Comparison of ENCODE assay signal across 9 cellular contexts in the genomic region with DNA sequence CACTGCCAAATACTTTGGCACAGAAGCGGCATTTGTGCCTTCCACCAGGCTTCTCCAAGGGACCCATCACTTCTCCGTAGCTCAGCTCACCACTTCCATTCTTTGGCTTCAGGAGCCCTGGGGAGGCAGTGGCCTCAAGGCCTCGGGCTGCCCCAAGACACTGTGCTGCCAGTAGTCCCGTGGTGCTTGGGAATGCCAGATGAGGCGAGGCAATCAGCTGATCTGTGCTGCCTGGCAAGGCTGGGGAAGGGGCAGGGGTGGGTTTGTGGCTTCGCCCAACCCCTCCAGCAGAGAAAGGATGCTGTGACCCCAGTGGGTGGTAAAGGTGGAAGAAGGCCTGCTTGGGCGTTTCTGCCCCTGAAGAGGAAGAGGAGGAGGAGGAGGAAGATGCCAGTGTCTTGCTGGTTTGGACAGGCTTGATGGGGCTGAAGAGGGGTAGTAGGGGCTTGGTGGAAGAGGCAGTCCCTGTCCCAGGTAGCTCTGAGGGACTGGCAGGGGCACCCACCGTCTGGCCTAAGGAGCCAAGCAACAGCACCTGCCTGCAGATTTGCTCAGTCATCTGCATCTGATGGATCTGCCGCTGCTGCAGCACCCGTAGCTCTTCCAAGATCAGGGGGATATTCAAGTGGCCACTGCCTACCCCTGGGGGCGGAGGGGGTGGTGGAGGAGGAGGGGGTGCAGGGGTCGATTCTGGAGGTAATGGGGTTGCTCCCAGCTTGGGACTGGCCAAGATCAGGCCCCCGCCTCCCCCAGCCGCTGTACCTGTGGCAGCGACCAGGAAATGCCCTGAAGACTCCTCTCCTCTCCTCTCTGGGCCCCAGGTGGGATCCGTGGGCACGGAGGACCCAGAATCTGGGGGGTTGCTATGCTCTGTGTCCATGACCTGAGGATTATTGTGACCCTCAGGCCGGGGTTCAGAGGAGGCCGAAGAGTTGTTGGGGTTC. TPM values are rescaled to one million over a fixed set of nuclear protein-coding genes. Genes with fewer than 3 reads are reported as not detected.
DNase-seq lines count a peak whose midpoint lies in the region; ATAC-seq and TF ChIP-seq lines count a peak whose summit lies in the region.
"Had no signal": no experiment of that assay in that cellular context is flagged by ENCODE, and none has a peak within 500 bp of the region (broad histone marks: within the 10 kb centered on the region; RNA-seq: fewer than 3 reads in every experiment).

No MANE protein-coding gene starts in this region.

- H3K4me1 Mint-ChIP-seq in activated B cell treated with CpG ODN at 0.5 μM for 24 hours: peaks cover 10% of the 10 kb centered on the region

- H3K27ac Mint-ChIP-seq in activated B cell treated with CpG ODN at 0.5 μM for 24 hours: no peak overlapping the region

- peak overlapping the region; percentile 89 for H3K4me2 ChIP-seq in hepatocyte

- H4K20me1 ChIP-seq in hepatocyte (ENCODE audit: insufficient read depth, poor library complexity, severe bottlenecking): no peaks in the 10 kb centered on the region

- in situ Hi-C loops in HAP-1 (cut with MboI; ENCODE audit: low sequenced_read_pairs): no loop called here

- peaks cover 5% of the 10 kb centered on the region for H3K79me2 ChIP-seq in hepatocyte

- no peak overlapping the region for H3K9ac ChIP-seq in skeletal muscle tissue (ENCODE audit: low read depth in 1 of 3, low read length in 3 of 3)

- peak overlapping the region; percentile 70 for H3K4me3 ChIP-seq in HAP-1
- H3K4me3 ChIP-seq in hepatocyte: peak overlapping the region; percentile 95
- peak overlapping the region in 2 of 3 donors; percentile 29 to 71 for H3K4me3 ChIP-seq in skeletal muscle tissue (ENCODE audit: low read length in 3 of 3)

- TF ChIP-seq CTCF in activated B cell treated with CpG ODN at 0.5 μM for 24 hours (IDR thresholded peaks at IDR 0.05): no peak
- no peak for TF ChIP-seq CTCF in hepatocyte (IDR thresholded peaks at IDR 0.05; ENCODE audit: poor library complexity)

- H3K9me3 ChIP-seq in HAP-1 (no peaks in the 10 kb centered on the region), hepatocyte (ENCODE audit: low read depth) (no peaks in the 10 kb centered on the region), skeletal muscle tissue (ENCODE audit: control insufficient read depth in 3 of 3, low read length in 3 of 3) (no peaks in the 10 kb centered on the region)

- CTCF ChIA-PET in activated B cell treated with CpG ODN at 0.5 μM for 24 hours (lab: Charles Lee): no interaction called here

- H3K36me3 ChIP-seq in HAP-1 (replicated peaks) (peaks cover 14% of the 10 kb centered on the region), hepatocyte (replicated peaks; ENCODE audit: insufficient read depth, low read depth) (no peaks in the 10 kb centered on the region), skeletal muscle tissue (ENCODE audit: control insufficient read depth in 3 of 3, insufficient read depth in 3 of 3, low read length in 3 of 3) (no peaks in the 10 kb centered on the region)

- no peaks in the 10 kb centered on the region for H3K9me2 ChIP-seq in hepatocyte (replicated peaks; ENCODE audit: insufficient read depth)

- H3K27ac ChIP-seq in hepatocyte: no peak overlapping the region
- no peak overlapping the region for H3K27ac ChIP-seq in skeletal muscle tissue (ENCODE audit: low read depth, low read length)

- H3K27me3 ChIP-seq in HAP-1 (ENCODE audit: low read depth) (no peaks in the 10 kb centered on the region), hepatocyte (no peaks in the 10 kb centered on the region), skeletal muscle tissue (ENCODE audit: control insufficient read depth in 3 of 3, insufficient read depth in 3 of 3, low read length in 3 of 3) (peaks cover 0 to 4% (median 3%) of the 10 kb centered on the region in 3 donors)

- H3K4me1 ChIP-seq in HAP-1 (peaks cover 23% of the 10 kb centered on the region), hepatocyte (ENCODE audit: insufficient read depth) (peaks cover 7% of the 10 kb centered on the region), skeletal muscle tissue (ENCODE audit: control insufficient read depth in 3 of 3, insufficient read depth in 3 of 3, low read length in 3 of 3) (peaks cover 0 to 2% (median 2%) of the 10 kb centered on the region in 3 donors)

- WGBS in hepatocyte (ENCODE audit: low lambda C conversion rate, missing lambda C conversion rate): 86% methylated on average over 13 of the region's 19 CpGs

- H3K36me3 Mint-ChIP-seq in activated B cell treated with CpG ODN at 0.5 μM for 24 hours (ENCODE audit: low read depth): no peaks in the 10 kb centered on the region

- ATAC-seq in activated B cell treated with CpG ODN at 0.5 μM for 24 hours (ENCODE audit: low read depth): no peak
- ATAC-seq in activated CD4-positive, CD25-positive, alpha-beta regulatory T cell treated with anti-CD3 and anti-CD28 coated beads, Interleukin-2, amount 50 U/mL, for 24 hours: no peak

- intact Hi-C loops in activated B cell treated with CpG ODN at 0.5 μM for 24 hours (cut with micrococcal nuclease): no loop called here

- H2AFZ ChIP-seq in hepatocyte: peak overlapping the region; percentile 98

- peak overlapping the region; percentile 85 for H3K4me3 Mint-ChIP-seq in activated B cell treated with CpG ODN at 0.5 μM for 24 hours

- H3K27me3 Mint-ChIP-seq in activated B cell treated with CpG ODN at 0.5 μM for 24 hours: peaks cover 13% of the 10 kb centered on the region

- POLR2A ChIA-PET in activated B cell treated with CpG ODN at 0.5 μM for 24 hours (lab: Charles Lee): interaction anchor here (3.0 kb wide), 1 partner anchor 13 kb away, joined by 16 read pairs; a partner anchor contains a TSS

- no peak for DNase-seq in HAP-1 (ENCODE audit: low spot score in 2 of 2)
- DNase-seq in activated B cell treated with CpG ODN at 0.5 μM for 24 hours: no peak
- DNase-seq in hepatocyte (ENCODE audit: low spot score): peak; percentile 9
- DNase-seq in cerebellar cortex (ENCODE audit: low spot score): no peak
- DNase-seq in NCI-H446 (lab: John Stamatoyannopoulos, UW): no peak
- no peak for DNase-seq in DMS 273 treated with DMSO at 0.1 percent for 48 hours (lab: John Stamatoyannopoulos, UW)
- DNase-seq: NCI-H774 had no signal

- no peaks in the 10 kb centered on the region for H3K9me3 Mint-ChIP-seq in activated B cell treated with CpG ODN at 0.5 μM for 24 hours

RNA-seq across cellular contexts. Expression of a gene that starts 1.3 kb away (rescaled TPM):
- total RNA-seq in activated B cell treated with CpG ODN at 0.5 μM for 24 hours (0.24 and 0.37 TPM in 2 replicates), hepatocyte (9.6 and 11.8 TPM in 2 replicates), skeletal muscle tissue (5.2 TPM)
- 9.5 and 10.9 TPM in 2 replicates for polyA plus RNA-seq in hepatocyte

RNA-seq across cellular contexts. Expression of a gene that starts 13.7 kb away (rescaled TPM):
- 81.9 and 94.5 TPM in 2 replicates for total RNA-seq in activated B cell treated with CpG ODN at 0.5 μM for 24 hours
- 31.9 and 44.1 TPM in 2 replicates for total RNA-seq in hepatocyte
- polyA plus RNA-seq in hepatocyte: 31.9 and 39.0 TPM in 2 replicates
- 73.6 TPM for total RNA-seq in skeletal muscle tissue

RNA-seq across cellular contexts. Expression of a gene that starts 47.9 kb away (rescaled TPM):
- 77.2 and 81.4 TPM in 2 replicates for total RNA-seq in activated B cell treated with CpG ODN at 0.5 μM for 24 hours
- 51.9 and 55.5 TPM in 2 replicates for total RNA-seq in hepatocyte
- 42.5 and 50.8 TPM in 2 replicates for polyA plus RNA-seq in hepatocyte
- 18.8 TPM for total RNA-seq in skeletal muscle tissue

RNA-seq across cellular contexts. Expression of a gene that starts 48.1 kb away (rescaled TPM):
- total RNA-seq in activated B cell treated with CpG ODN at 0.5 μM for 24 hours (25.0 and 27.5 TPM in 2 replicates), hepatocyte (20.7 and 23.4 TPM in 2 replicates), skeletal muscle tissue (45.4 TPM)
- 12.8 and 14.7 TPM in 2 replicates for polyA plus RNA-seq in hepatocyte

RNA-seq across cellular contexts. Expression of a gene that starts 55.0 kb away (rescaled TPM):
- total RNA-seq in activated B cell treated with CpG ODN at 0.5 μM for 24 hours: not detected in 2 replicates
- not detected in 2 replicates for total RNA-seq in hepatocyte
- not detected in 2 replicates for polyA plus RNA-seq in hepatocyte
- total RNA-seq in skeletal muscle tissue: not detected
